ENCODE assay signal across 13 cellular contexts in genomic region chr22:23241562-23242472, GRCh38.
DNase-seq lines count a peak whose midpoint lies in the region; ATAC-seq lines count a peak whose summit lies in the region.
"Had no signal": no experiment of that assay in that cellular context is flagged by ENCODE, and none has a peak within 500 bp of the region (broad histone marks: within the 10 kb centered on the region; RNA-seq: fewer than 3 reads in every experiment).

No MANE protein-coding gene starts in this region.

- POLR2A ChIA-PET in activated naive CD8-positive, alpha-beta T cell treated with anti-CD3 and anti-CD28 coated beads, Interleukin-2, amount 10 ng/mL, durations not matched to agents 7 days and 5 days (lab: Charles Lee) = interaction anchor here (0.7 kb wide), 1 partner anchor 24 kb away, joined by 3 read pairs; no protein-coding TSS in a partner anchor

- peak overlapping the region; percentile 38 for H2BK15ac ChIP-seq in mesendoderm (replicated peaks; ENCODE audit: low read depth)

- peaks cover 69 to 100% (median 98%) of the 10 kb centered on the region in 11 experiments for H4K20me1 ChIP-seq in BLaER1 treated with 17β-estradiol and CSF1 and Interleukin-3, amounts not matched to agents 10 nM and 100 nM

- H3K4me3 Mint-ChIP-seq in activated naive CD8-positive, alpha-beta T cell treated with anti-CD3 and anti-CD28 coated beads, Interleukin-2, amount 10 ng/mL, durations not matched to agents 7 days and 5 days = peak overlapping the region; percentile 26

- WGBS in mesendoderm (ENCODE audit: extremely low coverage, insufficient coverage, low lambda C conversion rate) = no CpG with 5 or more reads among the region's 8 CpGs

- no peak for ATAC-seq in activated naive CD8-positive, alpha-beta T cell treated with anti-CD3 and anti-CD28 coated beads, Interleukin-2, amount 10 ng/mL, durations not matched to agents 7 days and 5 days (ENCODE audit: low read depth)
- no peak for ATAC-seq in GM19023 (IDR thresholded peaks at IDR 0.05; ENCODE audit: unreplicated experiment)
- no peak for ATAC-seq in HG02884 (IDR thresholded peaks at IDR 0.05; ENCODE audit: unreplicated experiment)
- ATAC-seq: psoas muscle had no signal

- peak overlapping the region; percentile 93 for H3K4ac ChIP-seq in mesendoderm (ENCODE audit: low read depth, low read length)

- peak overlapping the region; percentile 81 for H3K56ac ChIP-seq in mesendoderm (ENCODE audit: low read length)

- DNase-seq in activated naive CD8-positive, alpha-beta T cell treated with anti-CD3 and anti-CD28 coated beads, Interleukin-2, amount 10 ng/mL, durations not matched to agents 7 days and 5 days = no peak
- no peak for DNase-seq in mesendoderm
- DNase-seq in SKM-1 treated with dmso at 0.1 percent for 144 hours (lab: John Stamatoyannopoulos, UW; ENCODE audit: unreplicated experiment) = no peak
- DNase-seq in HuH-7 (ENCODE audit: low spot score) = no peak
- DNase-seq: foreskin melanocyte; stimulated activated CD4-positive, alpha-beta T cell treated with anti-CD3 and anti-CD28 coated beads, Interleukin-2, amount 100 ng/mL, for 48 hours had no signal

- H4K8ac ChIP-seq in mesendoderm (ENCODE audit: low read depth, low read length) = no peak overlapping the region

- H3K36me3 Mint-ChIP-seq in activated naive CD8-positive, alpha-beta T cell treated with anti-CD3 and anti-CD28 coated beads, Interleukin-2, amount 10 ng/mL, durations not matched to agents 7 days and 5 days = peaks cover 9% of the 10 kb centered on the region

- H3K23ac ChIP-seq in mesendoderm (ENCODE audit: low read length) = peak overlapping the region; percentile 84

- H3K4me2 ChIP-seq in BLaER1 treated with 17β-estradiol and CSF1 and Interleukin-3, amounts not matched to agents 10 nM and 100 nM = peak overlapping the region; percentile 58 to 73 (median 71)
- H3K4me2 ChIP-seq in mesendoderm (ENCODE audit: low read length) = peak overlapping the region; percentile 33

- peaks cover 39% of the 10 kb centered on the region for H3K4me1 Mint-ChIP-seq in activated naive CD8-positive, alpha-beta T cell treated with anti-CD3 and anti-CD28 coated beads, Interleukin-2, amount 10 ng/mL, durations not matched to agents 7 days and 5 days

- peaks cover 0 to 51% (median 17%) of the 10 kb centered on the region in 11 experiments; a peak in 16 of 22 replicates for H3K36me3 ChIP-seq in BLaER1 treated with 17β-estradiol and CSF1 and Interleukin-3, amounts not matched to agents 10 nM and 100 nM
- H3K36me3 ChIP-seq in HUES48 (ENCODE audit: control insufficient read depth, insufficient read depth, low read length) (no peaks in the 10 kb centered on the region), mesendoderm (ENCODE audit: control insufficient read depth, insufficient read depth, low read length) (no peaks in the 10 kb centered on the region)
- H3K36me3 ChIP-seq: left lung had no signal

- H2AK5ac ChIP-seq in mesendoderm (ENCODE audit: low read length) = peak overlapping the region; percentile 96

- H3K9me3 Mint-ChIP-seq in activated naive CD8-positive, alpha-beta T cell treated with anti-CD3 and anti-CD28 coated beads, Interleukin-2, amount 10 ng/mL, durations not matched to agents 7 days and 5 days = peaks cover 2% of the 10 kb centered on the region

- H3K79me1 ChIP-seq in mesendoderm (ENCODE audit: low read length) = peaks cover 36% of the 10 kb centered on the region

- peak overlapping the region; percentile 93 for H2BK5ac ChIP-seq in mesendoderm (ENCODE audit: low read length)

- no peak overlapping the region for H4K5ac ChIP-seq in mesendoderm (ENCODE audit: low read length)

- peak overlapping the region; percentile 2 for H3K18ac ChIP-seq in mesendoderm (ENCODE audit: low read length)

- H3K79me2 ChIP-seq in mesendoderm (ENCODE audit: control insufficient read depth, insufficient read depth, low read length) = peaks cover 62% of the 10 kb centered on the region

- peaks cover 45 to 97% (median 86%) of the 10 kb centered on the region in 10 experiments for H3K4me1 ChIP-seq in BLaER1 treated with 17β-estradiol and CSF1 and Interleukin-3, amounts not matched to agents 10 nM and 100 nM
- H3K4me1 ChIP-seq in HUES48 (ENCODE audit: control insufficient read depth, insufficient read depth, low read length) (peaks cover 61% of the 10 kb centered on the region), mesendoderm (ENCODE audit: control insufficient read depth, low read depth, low read length) (peaks cover 38% of the 10 kb centered on the region)

- no peaks in the 10 kb centered on the region for H3K27me3 Mint-ChIP-seq in activated naive CD8-positive, alpha-beta T cell treated with anti-CD3 and anti-CD28 coated beads, Interleukin-2, amount 10 ng/mL, durations not matched to agents 7 days and 5 days

- no peaks in the 10 kb centered on the region for H3K27me3 ChIP-seq in BLaER1 treated with 17β-estradiol and CSF1 and Interleukin-3, amounts not matched to agents 10 nM and 100 nM
- H3K27me3 ChIP-seq in HUES48 (ENCODE audit: control insufficient read depth, insufficient read depth, low read length) (no peaks in the 10 kb centered on the region), mesendoderm (ENCODE audit: insufficient read depth, low read length, poor library complexity) (no peaks in the 10 kb centered on the region)
- H3K27me3 ChIP-seq: left lung had no signal

- H3K27ac ChIP-seq in BLaER1 treated with 17β-estradiol and CSF1 and Interleukin-3, amounts not matched to agents 10 nM and 100 nM = peak overlapping the region in 3 of 11 experiments; percentile 28 to 45 (median 44); a peak in 5 of 22 replicates
- peak overlapping the region; percentile 99 for H3K27ac ChIP-seq in HUES48 (ENCODE audit: low read depth, low read length)
- H3K27ac ChIP-seq in mesendoderm (ENCODE audit: low read depth, low read length) = peak overlapping the region; percentile 98
- H3K27ac ChIP-seq: psoas muscle, VCaP had no signal

- H3K9ac ChIP-seq in BLaER1 treated with 17β-estradiol and CSF1 and Interleukin-3, amounts not matched to agents 10 nM and 100 nM = peak overlapping the region in 7 of 11 experiments; percentile 11 to 34 (median 22); a peak in 8 of 22 replicates
- peak overlapping the region; percentile 52; the same call in 1 of the 2 replicates for H3K9ac ChIP-seq in HUES48 (ENCODE audit: low read depth, low read length)
- peak overlapping the region; percentile 44 for H3K9ac ChIP-seq in mesendoderm (ENCODE audit: low read length)

- peak overlapping the region; percentile 75 for H3K27ac Mint-ChIP-seq in activated naive CD8-positive, alpha-beta T cell treated with anti-CD3 and anti-CD28 coated beads, Interleukin-2, amount 10 ng/mL, durations not matched to agents 7 days and 5 days

- H3K4me3 ChIP-seq in BLaER1 treated with 17β-estradiol and CSF1 and Interleukin-3, amounts not matched to agents 10 nM and 100 nM = no peak overlapping the region; a peak in 1 of 20 replicates
- peak overlapping the region; percentile 38 for H3K4me3 ChIP-seq in HUES48 (ENCODE audit: low read depth, low read length)
- no peak overlapping the region for H3K4me3 ChIP-seq in mesendoderm (ENCODE audit: low read length)
- H3K4me3 ChIP-seq: left lung, psoas muscle had no signal

- peak overlapping the region; percentile 3 for H2BK120ac ChIP-seq in mesendoderm (ENCODE audit: low read depth, low read length)

- peaks cover 0 to 9% (median 6%) of the 10 kb centered on the region in 11 experiments; a peak in 6 of 22 replicates for H3K9me3 ChIP-seq in BLaER1 treated with 17β-estradiol and CSF1 and Interleukin-3, amounts not matched to agents 10 nM and 100 nM (replicated peaks in 1 of 11)
- H3K9me3 ChIP-seq in HUES48 (ENCODE audit: control insufficient read depth, insufficient read depth, low read length) = no peaks in the 10 kb centered on the region
- H3K9me3 ChIP-seq: left lung, psoas muscle had no signal
